Comparison of ENCODE assay signal across 8 cellular contexts in the genomic region with DNA sequence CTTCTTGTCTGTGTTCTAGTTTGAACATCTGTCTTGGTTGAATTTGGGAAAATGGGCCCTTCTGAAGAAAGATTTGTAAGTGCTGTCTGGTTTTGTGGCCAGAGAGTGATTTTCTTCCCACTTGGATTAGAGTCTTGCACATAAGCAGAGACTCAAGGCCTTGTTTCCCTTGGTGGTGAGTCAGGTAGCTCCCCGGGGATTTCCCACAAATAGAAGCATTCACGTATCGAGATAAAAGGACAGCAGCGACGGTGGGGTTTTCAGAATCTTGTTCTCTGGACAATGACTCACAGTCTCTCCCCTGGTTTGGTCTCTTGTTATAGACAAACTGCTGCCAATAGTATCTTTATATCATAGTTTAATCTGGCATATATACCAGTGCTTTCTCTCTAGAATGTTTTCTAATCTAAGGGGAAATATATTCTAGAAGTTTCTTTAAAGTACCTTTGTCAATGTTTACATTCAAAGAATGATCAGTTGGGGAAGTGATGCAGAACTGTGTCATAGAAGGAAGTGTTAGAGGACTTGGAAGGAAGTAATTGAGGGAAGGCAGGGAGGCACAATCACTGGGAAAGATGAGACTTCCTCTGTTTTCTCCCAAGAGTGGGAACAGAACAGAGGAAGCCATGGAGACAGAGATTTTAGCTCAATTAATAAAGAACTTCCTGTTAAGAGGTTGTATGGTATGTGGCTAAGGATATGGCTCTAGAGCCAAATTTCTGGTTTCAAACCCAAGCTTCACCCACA. TPM values are rescaled to one million over a fixed set of nuclear protein-coding genes. Genes with fewer than 3 reads are reported as not detected.
DNase-seq lines count a peak whose midpoint lies in the region; ATAC-seq, FAIRE-seq and TF ChIP-seq lines count a peak whose summit lies in the region.

No MANE protein-coding gene starts in this region.

- no peaks in the 10 kb centered on the region for H3K9me3 ChIP-seq in BLaER1

- peaks cover 22% of the 10 kb centered on the region for H3K4me1 ChIP-seq in BLaER1

- H3K36me3 ChIP-seq in BLaER1 (peaks cover 93% of the 10 kb centered on the region), bronchial epithelial cell (ENCODE audit: control insufficient read depth, insufficient read depth, low read length) (peaks cover 5% of the 10 kb centered on the region)

- TF ChIP-seq CTCF in bronchial epithelial cell (IDR thresholded peaks at IDR 0.05; ENCODE audit: insufficient read depth, low read length, severe bottlenecking) (no peak), omental fat pad (IDR thresholded peaks at IDR 0.05) (no peak)

- FAIRE-seq in bronchial epithelial cell (lab: Jason Lieb, UNC) = no peak

- peak; percentile 97 for DNase-seq in RPMI7951 (ENCODE audit: low read depth)
- peak; percentile 95 for DNase-seq in bronchial epithelial cell (ENCODE audit: low read depth)
- DNase-seq in omental fat pad (ENCODE audit: low spot score) = no peak
- no peak for DNase-seq in NCI-H1694 (lab: John Stamatoyannopoulos, UW)
- DNase-seq in NK-92 (lab: John Stamatoyannopoulos, UW; ENCODE audit: unreplicated experiment) = no peak
- DNase-seq in NCI-H1105 (lab: John Stamatoyannopoulos, UW) = no peak

- ATAC-seq in omental fat pad (ENCODE audit: low FRiP score) = peak; percentile 68
- ATAC-seq in HG03354 (IDR thresholded peaks at IDR 0.05; ENCODE audit: poor library complexity, severe bottlenecking, unreplicated experiment) = no peak

- H3K4me2 ChIP-seq in BLaER1 = no peak overlapping the region; the same call in 1 of the 2 replicates

- H3K27me3 ChIP-seq in BLaER1 = no peaks in the 10 kb centered on the region
- no peaks in the 10 kb centered on the region for H3K27me3 ChIP-seq in bronchial epithelial cell (ENCODE audit: control insufficient read depth, insufficient read depth, low read length)

- H3K4me3 ChIP-seq in BLaER1 (no peak overlapping the region), bronchial epithelial cell (ENCODE audit: low read depth, low read length) (no peak overlapping the region)

- no peak overlapping the region for H3K9ac ChIP-seq in BLaER1

- no peaks in the 10 kb centered on the region for H4K20me1 ChIP-seq in BLaER1

- peak overlapping the region; percentile 15; the same call in 1 of the 2 replicates for H3K27ac ChIP-seq in BLaER1

RNA-seq across cellular contexts. Expression of a gene that starts 18.1 kb away (rescaled TPM):
- total RNA-seq in RPMI7951 (2014; rRNA removed; shearing (Covaris generic)) = 28.1 and 43.7 TPM in 2 replicates
- total RNA-seq in bronchial epithelial cell (1.3 and 1.6 TPM in 2 replicates), omental fat pad (10 to 100 TPM in 1 of 4 donors, 1 to 10 TPM in 3; 3.5 to 13.7 (median 6.9) TPM)

RNA-seq across cellular contexts. Expression of a gene that starts 34.8 kb away (rescaled TPM):
- total RNA-seq in RPMI7951 (2014; rRNA removed; shearing (Covaris generic)) = 7.0 and 7.1 TPM in 2 replicates
- total RNA-seq in bronchial epithelial cell (1.9 and 2.4 TPM in 2 replicates), omental fat pad (100 to 1,000 TPM in 1 of 4 donors, 10 to 100 TPM in 3; 44.0 to 120 (median 68.6) TPM)

RNA-seq across cellular contexts. Expression of a gene that starts 53.8 kb away (rescaled TPM):
- 41.5 and 58.9 TPM in 2 replicates for total RNA-seq in RPMI7951 (2014; rRNA removed; shearing (Covaris generic))
- total RNA-seq in bronchial epithelial cell (16.8 and 18.2 TPM in 2 replicates), omental fat pad (10 to 100 TPM; 23.3 to 32.9 (median 27.3) TPM)

Comparison
In these comparisons a context has a peak if more than half of its experiments do, and no peak if none do; other contexts are left out.
1. DNase-seq: peak in RPMI7951 (single experiment) and bronchial epithelial cell (single experiment); none in omental fat pad (single experiment), NCI-H1694 (single experiment), NK-92 (single experiment) and NCI-H1105 (single experiment).